9 cellular contexts compared by ENCODE assay signal in genomic region chr3:128488995-128489859, GRCh38. TPM values are rescaled to one million over a fixed set of nuclear protein-coding genes. Genes with fewer than 3 reads are reported as not detected.
DNase-seq lines count a peak whose midpoint lies in the region; TF ChIP-seq lines count a peak whose summit lies in the region.
"Had no signal": no experiment of that assay in that cellular context is flagged by ENCODE, and none has a peak within 500 bp of the region (broad histone marks: within the 10 kb centered on the region; RNA-seq: fewer than 3 reads in every experiment).

No MANE protein-coding gene starts in this region.

- H3K4me3 Mint-ChIP-seq in activated CD4-positive, alpha-beta T cell treated with anti-CD3 and anti-CD28 coated beads, Interleukin-2, amount 10 ng/mL, durations not matched to agents 24 days and 14 days: peak overlapping the region; percentile 75

- peaks cover 71% of the 10 kb centered on the region for H3K27me3 ChIP-seq in ascending aorta

- peak; percentile 77 for DNase-seq in activated CD4-positive, alpha-beta T cell treated with anti-CD3 and anti-CD28 coated beads, Interleukin-2, amount 10 ng/mL, durations not matched to agents 24 days and 14 days
- DNase-seq in activated CD4-positive, alpha-beta T cell treated with anti-CD3 and anti-CD28 coated beads for 1 hour: no peak
- peak; percentile 88 to 91 for DNase-seq in NCI-H526 (lab: John Stamatoyannopoulos, UW)
- no peak for DNase-seq in ascending aorta (ENCODE audit: low spot score in 2 of 2)
- DNase-seq in NCI-H524 treated with DMSO at 0.1 percent for 48 hours (lab: John Stamatoyannopoulos, UW): no peak
- DNase-seq in pons (ENCODE audit: low spot score): no peak

- peak overlapping the region; percentile 64 for H3K27ac Mint-ChIP-seq in activated CD4-positive, alpha-beta T cell treated with anti-CD3 and anti-CD28 coated beads, Interleukin-2, amount 10 ng/mL, durations not matched to agents 24 days and 14 days

- no peaks in the 10 kb centered on the region for H3K36me3 Mint-ChIP-seq in activated CD4-positive, alpha-beta T cell treated with anti-CD3 and anti-CD28 coated beads, Interleukin-2, amount 10 ng/mL, durations not matched to agents 24 days and 14 days (ENCODE audit: low read depth)

- H3K9me3 ChIP-seq in ascending aorta (no peaks in the 10 kb centered on the region), iPS-18c (ENCODE audit: control insufficient read depth, insufficient read depth, low read length) (peaks cover 2% of the 10 kb centered on the region)

- no peaks in the 10 kb centered on the region for H3K36me3 ChIP-seq in ascending aorta

- H3K4me3 ChIP-seq in ascending aorta (peak overlapping the region; percentile 47 to 71), iPS-18c (ENCODE audit: insufficient read depth, low read depth, low read length) (peak overlapping the region; percentile 50), skin epidermis (peak overlapping the region; percentile 30 to 50 (median 43))

- no peaks in the 10 kb centered on the region for H3K9me3 Mint-ChIP-seq in activated CD4-positive, alpha-beta T cell treated with anti-CD3 and anti-CD28 coated beads, Interleukin-2, amount 10 ng/mL, durations not matched to agents 24 days and 14 days

- peaks cover 12% of the 10 kb centered on the region for H3K4me1 Mint-ChIP-seq in activated CD4-positive, alpha-beta T cell treated with anti-CD3 and anti-CD28 coated beads, Interleukin-2, amount 10 ng/mL, durations not matched to agents 24 days and 14 days

- peaks cover 23 to 45% of the 10 kb centered on the region in 2 donors for H3K4me1 ChIP-seq in ascending aorta

- intact Hi-C loops in activated CD4-positive, alpha-beta T cell treated with anti-CD3 and anti-CD28 coated beads, Interleukin-2, amount 10 ng/mL, durations not matched to agents 24 days and 14 days (cut with micrococcal nuclease): loop anchor here (5.0 kb wide), 1 partner anchor 42 kb away; no protein-coding TSS in a partner anchor
- intact Hi-C loops in ascending aorta (cut with DNase I): loop anchor here (5.0 kb wide), 1 partner anchor 118 kb away; no protein-coding TSS in a partner anchor

- H3K27ac ChIP-seq in ascending aorta: peak overlapping the region; percentile 22 to 31
- peak overlapping the region in 20 of 21 experiments; percentile 0 to 76 (median 64) for H3K27ac ChIP-seq in skin epidermis

- TF ChIP-seq CTCF in ascending aorta (IDR thresholded peaks at IDR 0.05): no peak

- H3K27me3 Mint-ChIP-seq in activated CD4-positive, alpha-beta T cell treated with anti-CD3 and anti-CD28 coated beads, Interleukin-2, amount 10 ng/mL, durations not matched to agents 24 days and 14 days: peaks cover 67% of the 10 kb centered on the region

RNA-seq across cellular contexts. Expression of gene GATA2, which starts 3.8 kb away (rescaled TPM):
- total RNA-seq in activated CD4-positive, alpha-beta T cell treated with anti-CD3 and anti-CD28 coated beads, Interleukin-2, amount 10 ng/mL, durations not matched to agents 24 days and 14 days: not detected in 2 replicates
- 56.0 TPM for total RNA-seq in ascending aorta

RNA-seq across cellular contexts. Expression of gene DNAJB8, which starts 22.5 kb away (rescaled TPM):
- not detected in 2 replicates for total RNA-seq in activated CD4-positive, alpha-beta T cell treated with anti-CD3 and anti-CD28 coated beads, Interleukin-2, amount 10 ng/mL, durations not matched to agents 24 days and 14 days
- total RNA-seq in ascending aorta: not detected
- total RNA-seq: subcutaneous adipose tissue had no signal

Comparison
In these comparisons a context has a peak if more than half of its experiments do, and no peak if none do; other contexts are left out.
1. DNase-seq: peak in activated CD4-positive, alpha-beta T cell treated with anti-CD3 and anti-CD28 coated beads, Interleukin-2, amount 10 ng/mL, durations not matched to agents 24 days and 14 days (single experiment) and NCI-H526 (2 of 2); none in activated CD4-positive, alpha-beta T cell treated with anti-CD3 and anti-CD28 coated beads for 1 hour (single experiment), ascending aorta (0 of 2), NCI-H524 treated with DMSO at 0.1 percent for 48 hours (single experiment) and pons (single experiment).
2. RNA of gene GATA2, which starts 3.8 kb away (total RNA-seq): 56.0 TPM in ascending aorta (single experiment); not detected in activated CD4-positive, alpha-beta T cell treated with anti-CD3 and anti-CD28 coated beads, Interleukin-2, amount 10 ng/mL, durations not matched to agents 24 days and 14 days; every median in the first group is over 10 times any median in the second.
3. Peak in every context shown above with its lines, with median percentiles within 50 percentile points of each other: H3K4me3 ChIP-seq.